1 cellular context compared by ENCODE assay signal in the genomic region with DNA sequence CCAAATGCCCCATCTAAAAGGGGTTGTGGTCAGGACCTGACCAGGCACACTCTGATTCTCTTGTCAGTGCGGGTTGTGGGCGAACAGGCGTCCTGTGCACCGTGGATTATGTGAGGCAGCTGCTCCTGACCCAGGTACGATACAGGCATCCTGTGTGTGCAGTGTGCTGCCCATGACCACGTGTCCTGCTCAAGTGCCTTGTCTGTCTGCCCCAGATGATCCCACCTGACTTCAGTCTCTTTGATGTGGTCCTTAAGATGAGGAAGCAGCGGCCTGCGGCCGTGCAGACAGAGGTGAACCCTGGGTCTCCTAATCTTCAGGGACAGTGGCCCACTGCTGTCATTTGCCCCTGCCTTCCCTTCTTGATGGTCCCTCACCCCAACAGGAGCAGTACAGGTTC.
TF ChIP-seq lines count a peak whose summit lies in the region.

No MANE protein-coding gene starts in this region.

TF ChIP-seq in K562, 482 proteins besides CTCF, POLR2A, EP300 and RAD21 (continued from another document):
- TF ChIP-seq, protein P1, sequence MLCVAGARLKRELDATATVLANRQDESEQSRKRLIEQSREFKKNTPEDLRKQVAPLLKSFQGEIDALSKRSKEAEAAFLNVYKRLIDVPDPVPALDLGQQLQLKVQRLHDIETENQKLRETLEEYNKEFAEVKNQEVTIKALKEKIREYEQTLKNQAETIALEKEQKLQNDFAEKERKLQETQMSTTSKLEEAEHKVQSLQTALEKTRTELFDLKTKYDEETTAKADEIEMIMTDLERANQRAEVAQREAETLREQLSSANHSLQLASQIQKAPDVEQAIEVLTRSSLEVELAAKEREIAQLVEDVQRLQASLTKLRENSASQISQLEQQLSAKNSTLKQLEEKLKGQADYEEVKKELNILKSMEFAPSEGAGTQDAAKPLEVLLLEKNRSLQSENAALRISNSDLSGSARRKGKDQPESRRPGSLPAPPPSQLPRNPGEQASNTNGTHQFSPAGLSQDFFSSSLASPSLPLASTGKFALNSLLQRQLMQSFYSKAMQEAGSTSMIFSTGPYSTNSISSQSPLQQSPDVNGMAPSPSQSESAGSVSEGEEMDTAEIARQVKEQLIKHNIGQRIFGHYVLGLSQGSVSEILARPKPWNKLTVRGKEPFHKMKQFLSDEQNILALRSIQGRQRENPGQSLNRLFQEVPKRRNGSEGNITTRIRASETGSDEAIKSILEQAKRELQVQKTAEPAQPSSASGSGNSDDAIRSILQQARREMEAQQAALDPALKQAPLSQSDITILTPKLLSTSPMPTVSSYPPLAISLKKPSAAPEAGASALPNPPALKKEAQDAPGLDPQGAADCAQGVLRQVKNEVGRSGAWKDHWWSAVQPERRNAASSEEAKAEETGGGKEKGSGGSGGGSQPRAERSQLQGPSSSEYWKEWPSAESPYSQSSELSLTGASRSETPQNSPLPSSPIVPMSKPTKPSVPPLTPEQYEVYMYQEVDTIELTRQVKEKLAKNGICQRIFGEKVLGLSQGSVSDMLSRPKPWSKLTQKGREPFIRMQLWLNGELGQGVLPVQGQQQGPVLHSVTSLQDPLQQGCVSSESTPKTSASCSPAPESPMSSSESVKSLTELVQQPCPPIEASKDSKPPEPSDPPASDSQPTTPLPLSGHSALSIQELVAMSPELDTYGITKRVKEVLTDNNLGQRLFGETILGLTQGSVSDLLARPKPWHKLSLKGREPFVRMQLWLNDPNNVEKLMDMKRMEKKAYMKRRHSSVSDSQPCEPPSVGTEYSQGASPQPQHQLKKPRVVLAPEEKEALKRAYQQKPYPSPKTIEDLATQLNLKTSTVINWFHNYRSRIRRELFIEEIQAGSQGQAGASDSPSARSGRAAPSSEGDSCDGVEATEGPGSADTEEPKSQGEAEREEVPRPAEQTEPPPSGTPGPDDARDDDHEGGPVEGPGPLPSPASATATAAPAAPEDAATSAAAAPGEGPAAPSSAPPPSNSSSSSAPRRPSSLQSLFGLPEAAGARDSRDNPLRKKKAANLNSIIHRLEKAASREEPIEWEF (CRISPR knock-in tag; IDR thresholded peaks at IDR 0.05) = no peak
